In genomic region chr11:66651011-66651410, GRCh38 we compare ENCODE assay signal across 3 cellular contexts.
TF ChIP-seq lines count a peak whose summit lies in the region.

No MANE protein-coding gene starts in this region.

TF ChIP-seq in SK-N-SH treated with all-trans-retinoic acid at 6 μM for 48 hours, 23 proteins besides CTCF, POLR2A, EP300 and RAD21:
- no peak for TF ChIP-seq ISL1 (CRISPR knock-in tag; IDR thresholded peaks at IDR 0.05)

TF ChIP-seq in SK-N-SH, 30 proteins besides CTCF, POLR2A, EP300 and RAD21:
- TF ChIP-seq SMC3 (IDR thresholded peaks at IDR 0.05; ENCODE audit: low read depth, low read length): no peak
- no peak for TF ChIP-seq TCF12 (IDR thresholded peaks at IDR 0.05)
- no peak for TF ChIP-seq JUND (IDR thresholded peaks at IDR 0.05)
- no peak for TF ChIP-seq YY1 (IDR thresholded peaks at IDR 0.05; ENCODE audit: low read depth)
- TF ChIP-seq CHD2 (IDR thresholded peaks at IDR 0.05; ENCODE audit: low read length, partially characterized antibody): no peak
- TF ChIP-seq GABPA (IDR thresholded peaks at IDR 0.05; ENCODE audit: low read depth): no peak
- no peak for TF ChIP-seq MAX (IDR thresholded peaks at IDR 0.05; ENCODE audit: low read depth)
- no peak for TF ChIP-seq RFX5 (IDR thresholded peaks at IDR 0.05; ENCODE audit: low read length)
- TF ChIP-seq NFIC (IDR thresholded peaks at IDR 0.05; ENCODE audit: borderline replicate concordance): no peak
- TF ChIP-seq USF2 (IDR thresholded peaks at IDR 0.05; ENCODE audit: borderline replicate concordance, low read depth, low read length): no peak
- TF ChIP-seq EZH2phosphoT487 (IDR thresholded peaks at IDR 0.05; ENCODE audit: borderline replicate concordance, low read depth): no peak
- no peak for TF ChIP-seq NRF1 (IDR thresholded peaks at IDR 0.05; ENCODE audit: low read depth, low read length)
- TF ChIP-seq TEAD4 (IDR thresholded peaks at IDR 0.05; ENCODE audit: borderline replicate concordance, insufficient read depth): no peak
- TF ChIP-seq POLR2AphosphoS5 (IDR thresholded peaks at IDR 0.05; ENCODE audit: low read depth, low read length): no peak

TF ChIP-seq in K562, 482 proteins besides CTCF, POLR2A, EP300 and RAD21:
- TF ChIP-seq ZNF165 (CRISPR knock-in tag; IDR thresholded peaks at IDR 0.05; ENCODE audit: borderline replicate concordance): no peak
- TF ChIP-seq ARID2 (IDR thresholded peaks at IDR 0.05): no peak
- TF ChIP-seq POLR2B (IDR thresholded peaks at IDR 0.05; ENCODE audit: low read depth, partially characterized antibody): peak; percentile 11
- TF ChIP-seq NR2C2 (CRISPR knock-in tag; IDR thresholded peaks at IDR 0.05): no peak
- no peak for TF ChIP-seq NR2C2 (tag; IDR thresholded peaks at IDR 0.05)
